ENCODE assay signal across 13 cellular contexts in the genomic region with DNA sequence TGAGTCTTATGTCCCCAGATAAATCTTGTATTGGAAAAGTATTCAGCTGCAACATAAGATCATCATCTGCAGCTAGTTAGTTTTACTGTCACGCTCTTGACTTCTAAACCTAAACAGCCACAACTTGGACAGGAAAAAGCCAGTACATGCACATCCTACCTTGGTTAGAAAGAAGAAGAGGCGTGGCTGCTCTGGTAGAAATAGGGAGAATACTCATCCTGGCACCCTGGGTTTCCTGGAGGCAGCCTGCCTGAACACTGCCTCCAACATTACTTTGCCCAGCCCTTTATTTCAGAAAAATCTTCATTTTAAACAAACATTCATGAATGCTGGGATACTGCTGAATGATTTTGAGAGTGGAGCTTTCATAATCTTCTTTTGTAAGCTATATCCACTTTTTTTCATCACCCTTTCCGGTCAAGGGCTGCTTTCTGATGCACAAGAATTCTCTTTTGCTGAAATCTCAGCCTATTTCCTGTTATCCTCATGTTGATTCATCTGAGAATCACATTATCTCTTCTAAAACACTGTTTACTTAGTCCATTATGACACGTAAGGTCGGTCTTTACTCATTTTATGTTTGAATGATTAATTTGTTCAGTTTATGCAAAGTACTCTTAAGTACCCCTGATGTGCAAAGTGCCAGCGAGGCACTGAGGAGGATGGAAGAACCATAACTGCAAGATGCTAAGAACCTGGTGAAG. TPM values are rescaled to one million over a fixed set of nuclear protein-coding genes. Genes with fewer than 3 reads are reported as not detected.
DNase-seq lines count a peak whose midpoint lies in the region; ATAC-seq and TF ChIP-seq lines count a peak whose summit lies in the region.
"Had no signal": no experiment of that assay in that cellular context is flagged by ENCODE, and none has a peak within 500 bp of the region (broad histone marks: within the 10 kb centered on the region; RNA-seq: fewer than 3 reads in every experiment).

No MANE protein-coding gene starts in this region.

- TF ChIP-seq CTCF in VCaP (conservative IDR thresholded peaks at IDR 0.05), result no peak
- TF ChIP-seq CTCF in fibroblast of mammary gland (conservative IDR thresholded peaks at IDR 0.05; ENCODE audit: control insufficient read depth, insufficient read depth, low read depth, low read length), result no peak
- no peak for TF ChIP-seq CTCF in psoas muscle (IDR thresholded peaks at IDR 0.05)

- no peaks in the 10 kb centered on the region for H3K27me3 ChIP-seq in psoas muscle (ENCODE audit: insufficient read depth in 3 of 3, low read length in 2 of 3)
- no peaks in the 10 kb centered on the region for H3K27me3 ChIP-seq in aorta (ENCODE audit: control insufficient read depth in 1 of 2, insufficient read depth in 2 of 2, low read length in 1 of 2)
- H3K27me3 ChIP-seq: neutrophil had no signal

- peak overlapping the region; percentile 81; the same call in 1 of the 2 replicates for H3K27ac ChIP-seq in VCaP
- peak overlapping the region; percentile 12 for H3K27ac ChIP-seq in psoas muscle
- no peak overlapping the region for H3K27ac ChIP-seq in aorta (ENCODE audit: low read depth in 1 of 2, low read length in 2 of 2)
- H3K27ac ChIP-seq: neutrophil had no signal

- intact Hi-C loops in psoas muscle (cut with DNase I) (loop anchor here in 1 of 2 donors (5.0 kb wide), 2 partner anchors 57 to 497 kb away; a partner anchor contains a TSS), aorta (cut with DNase I) (loop anchor here in 1 of 2 donors (10.0 kb wide), 1 partner anchor 114 kb away; no protein-coding TSS in a partner anchor)

- peaks cover 26% of the 10 kb centered on the region for H3K4me1 ChIP-seq in psoas muscle
- H3K4me1 ChIP-seq in aorta (ENCODE audit: control insufficient read depth in 1 of 2, insufficient read depth in 2 of 2, low read length in 2 of 2), result peaks cover 1 to 4% of the 10 kb centered on the region in 2 donors

- no peak overlapping the region for H3K4me3 ChIP-seq in fibroblast of mammary gland (ENCODE audit: control insufficient read depth, low read depth, low read length)
- no peak overlapping the region for H3K4me3 ChIP-seq in psoas muscle
- no peak overlapping the region for H3K4me3 ChIP-seq in aorta (ENCODE audit: low read length in 2 of 2)

- H3K36me3 ChIP-seq in psoas muscle (ENCODE audit: insufficient read depth in 1 of 2, low read depth in 1 of 2) (no peaks in the 10 kb centered on the region), aorta (ENCODE audit: control insufficient read depth in 1 of 2, insufficient read depth in 2 of 2, low read length in 1 of 2) (no peaks in the 10 kb centered on the region)
- H3K36me3 ChIP-seq: neutrophil had no signal

- no peaks in the 10 kb centered on the region for H3K9me3 ChIP-seq in psoas muscle
- H3K9me3 ChIP-seq in aorta (ENCODE audit: control insufficient read depth, low read length), result no peaks in the 10 kb centered on the region
- H3K9me3 ChIP-seq: neutrophil had no signal

- 64 to 80% (median 78%) methylated on average over 6 of the region's 6 CpGs for WGBS in psoas muscle, 3 donors
- 82 to 85% methylated on average over 6 of the region's 6 CpGs for WGBS in aorta, 2 donors

- no peak for ATAC-seq in psoas muscle
- ATAC-seq in aorta (ENCODE audit: low FRiP score), result no peak
- ATAC-seq in HG03108 (IDR thresholded peaks at IDR 0.05; ENCODE audit: unreplicated experiment), result no peak
- no peak for ATAC-seq in GM21737 (IDR thresholded peaks at IDR 0.05; ENCODE audit: unreplicated experiment)

- DNase-seq in COLO829 (ENCODE audit: low spot score), result peak; percentile 32
- peak; percentile 85 for DNase-seq in fibroblast of mammary gland (ENCODE audit: low read depth)
- no peak for DNase-seq in psoas muscle
- no peak for DNase-seq in aorta
- no peak for DNase-seq in stimulated activated CD4-positive, alpha-beta T cell treated with anti-CD3 and anti-CD28 coated beads, Interleukin-2, amount 100 ng/mL, for 24 hours
- DNase-seq: activated B cell treated with CpG ODN at 0.5 μM for 24 hours; activated naive CD4-positive, alpha-beta T cell; CD4-positive, alpha-beta memory T cell; GOT3 had no signal

RNA-seq across cellular contexts. Expression of a gene that starts 55.2 kb away (rescaled TPM):
- total RNA-seq in psoas muscle (1 to 10 TPM; 5.2 to 9.2 (median 7.1) TPM), aorta (10 to 100 TPM; 62.4 to 85.5 TPM)
- polyA plus RNA-seq in psoas muscle (1 to 10 TPM; 2.3 to 6.3 (median 2.6) TPM), aorta (10 to 100 TPM; 15.0 to 17.2 TPM)
- polyA plus RNA-seq: CD4-positive, alpha-beta memory T cell had no signal

Comparison
In these comparisons a context has a peak if more than half of its experiments do, and no peak if none do; other contexts are left out.
1. DNase-seq: peak in COLO829 (single experiment) and fibroblast of mammary gland (single experiment); none in psoas muscle (0 of 2), aorta (0 of 2) and stimulated activated CD4-positive, alpha-beta T cell treated with anti-CD3 and anti-CD28 coated beads, Interleukin-2, amount 100 ng/mL, for 24 hours (0 of 2).
2. H3K27ac ChIP-seq: peak in VCaP (single experiment) and psoas muscle (single experiment); none in aorta (0 of 2).
3. RNA of a gene that starts 55.2 kb away (total RNA-seq): 62.4 to 85.5 TPM in aorta; 5.2 to 9.2 TPM in psoas muscle; every median in the first group is over 4 times any median in the second.